In genomic region chr15:33825453-33825852, GRCh38 we compare ENCODE assay signal across 34 cellular contexts.
"Had no signal": no experiment of that assay in that cellular context is flagged by ENCODE, and none has a peak within 500 bp of the region (broad histone marks: within the 10 kb centered on the region; RNA-seq: fewer than 3 reads in every experiment).

No MANE protein-coding gene starts in this region.

- H3K27me3 ChIP-seq: MG63 had no signal

- H3K36me3 ChIP-seq: MG63 had no signal

- H3K4me2 ChIP-seq: KMS-11 had no signal

- H3K4me3 ChIP-seq: MG63 had no signal

- H3K27ac ChIP-seq: KMS-11 had no signal

- DNase-seq: Karpas-422, Kasumi-1, MG63, MM.1S, MV-4-11, NCI-H1048, NCI-H1092, NCI-H1092 treated with DMSO at 0.1 percent for 48 hours, NCI-H1105, NCI-H1105 treated with DMSO at 0.1 percent for 48 hours, NCI-H1417, NCI-H1417 treated with DMSO at 0.1 percent for 48 hours, NCI-H1436, NCI-H1436 treated with DMSO at 0.1 percent for 48 hours, NCI-H146, NCI-H1694, NCI-H1694 treated with DMSO at 0.1 percent for 48 hours, NCI-H187, NCI-H187 treated with DMSO at 0.1 percent for 48 hours, NCI-H1930, NCI-H2029, NCI-H2029 treated with DMSO at 0.1 percent for 48 hours, NCI-H2081, NCI-H2081 treated with DMSO at 0.1 percent for 48 hours, NCI-H2107, NCI-H2171, NCI-H2171 treated with DMSO at 0.1 percent for 48 hours, NCI-H2227 treated with DMSO at 0.1 percent for 48 hours, NCI-H226, NCI-H345, NCI-H446, NCI-H446 treated with DMSO at 0.1 percent for 48 hours, NCI-H510A had no signal

- H3K9me3 ChIP-seq: MG63 had no signal
